Comparison of ENCODE assay signal across 15 cellular contexts in genomic region chr4:115424852-115425251, GRCh38.
"Had no signal": no experiment of that assay in that cellular context is flagged by ENCODE, and none has a peak within 500 bp of the region (broad histone marks: within the 10 kb centered on the region; RNA-seq: fewer than 3 reads in every experiment).

No MANE protein-coding gene starts in this region.

- H3K27ac Mint-ChIP-seq: activated CD4-positive, alpha-beta memory T cell treated with anti-CD3 and anti-CD28 coated beads, Interleukin-2, amount 10 ng/mL, durations not matched to agents 7 days and 5 days; activated CD4-positive, alpha-beta T cell treated with anti-CD3 and anti-CD28 coated beads for 36 hours; nephron; T-cell had no signal

- H3K9me3 ChIP-seq: sigmoid colon had no signal

- DNase-seq: activated CD4-positive, alpha-beta memory T cell treated with anti-CD3 and anti-CD28 coated beads, Interleukin-2, amount 10 ng/mL, durations not matched to agents 7 days and 5 days; activated CD4-positive, alpha-beta T cell treated with anti-CD3 and anti-CD28 coated beads for 36 hours; activated T-cell treated with anti-CD3 and anti-CD28 coated beads, Interleukin-2, amount 50 U/mL, for 48 hours; aorta; glutamatergic neuron; left cardiac atrium; sigmoid colon; stimulated activated CD4-positive, alpha-beta T cell treated with anti-CD3 and anti-CD28 coated beads, Interleukin-2, amount 100 ng/mL, for 24 hours; stimulated activated naive CD4-positive, alpha-beta T cell treated with Interleukin-2 at 50 U/mL for 16 hours; T-cell; WERI-Rb-1 had no signal

- H3K9me3 Mint-ChIP-seq: activated CD4-positive, alpha-beta memory T cell treated with anti-CD3 and anti-CD28 coated beads, Interleukin-2, amount 10 ng/mL, durations not matched to agents 7 days and 5 days had no signal

- H3K27me3 Mint-ChIP-seq: activated CD4-positive, alpha-beta memory T cell treated with anti-CD3 and anti-CD28 coated beads, Interleukin-2, amount 10 ng/mL, durations not matched to agents 7 days and 5 days; activated CD4-positive, alpha-beta T cell treated with anti-CD3 and anti-CD28 coated beads for 36 hours; T-cell had no signal

- FAIRE-seq: colon, endothelial cell of umbilical vein had no signal

- H3K4me3 Mint-ChIP-seq: activated CD4-positive, alpha-beta memory T cell treated with anti-CD3 and anti-CD28 coated beads, Interleukin-2, amount 10 ng/mL, durations not matched to agents 7 days and 5 days; activated CD4-positive, alpha-beta T cell treated with anti-CD3 and anti-CD28 coated beads for 36 hours; nephron; T-cell had no signal

- H3K4me1 Mint-ChIP-seq: activated CD4-positive, alpha-beta memory T cell treated with anti-CD3 and anti-CD28 coated beads, Interleukin-2, amount 10 ng/mL, durations not matched to agents 7 days and 5 days; activated CD4-positive, alpha-beta T cell treated with anti-CD3 and anti-CD28 coated beads for 36 hours; nephron; T-cell had no signal

- H3K27ac ChIP-seq: sigmoid colon, suprapubic skin, WERI-Rb-1 had no signal

- H3K36me3 Mint-ChIP-seq: T-cell had no signal

- H3K4me3 ChIP-seq: sigmoid colon, suprapubic skin had no signal

- ATAC-seq: activated CD4-positive, alpha-beta T cell treated with anti-CD3 and anti-CD28 coated beads for 36 hours; left cardiac atrium; T-cell had no signal

- H3K4me1 ChIP-seq: sigmoid colon, suprapubic skin had no signal

- H3K27me3 ChIP-seq: sigmoid colon, suprapubic skin had no signal

- H3K36me3 ChIP-seq: sigmoid colon, suprapubic skin, WERI-Rb-1 had no signal
